2 cellular contexts compared by ENCODE assay signal in genomic region chr11:70539360-70540095, GRCh38.
TF ChIP-seq lines count a peak whose summit lies in the region.

No MANE protein-coding gene starts in this region.

TF ChIP-seq in SK-N-SH, 30 proteins besides CTCF, POLR2A, EP300 and RAD21 (continued from another document):
- TF ChIP-seq REST (IDR thresholded peaks at IDR 0.05; ENCODE audit: low read depth, low read length) = no peak
- no peak for TF ChIP-seq NFIC (IDR thresholded peaks at IDR 0.05; ENCODE audit: borderline replicate concordance)
- no peak for TF ChIP-seq EZH2phosphoT487 (IDR thresholded peaks at IDR 0.05; ENCODE audit: borderline replicate concordance, low read depth)
- TF ChIP-seq SIN3A (IDR thresholded peaks at IDR 0.05; ENCODE audit: borderline replicate concordance, low read depth, low read length) = no peak
- TF ChIP-seq NRF1 (IDR thresholded peaks at IDR 0.05; ENCODE audit: low read depth, low read length) = no peak
- TF ChIP-seq FOSL2 (IDR thresholded peaks at IDR 0.05; ENCODE audit: borderline replicate concordance, low read depth) = no peak
- TF ChIP-seq RCOR1 (IDR thresholded peaks at IDR 0.05; ENCODE audit: low read length) = no peak
- TF ChIP-seq CHD2 (IDR thresholded peaks at IDR 0.05; ENCODE audit: low read length, partially characterized antibody) = no peak

TF ChIP-seq in SK-N-SH treated with all-trans-retinoic acid at 6 μM for 48 hours, 23 proteins besides CTCF, POLR2A, EP300 and RAD21 (continued from another document):
- TF ChIP-seq PATZ1 (CRISPR knock-in tag; IDR thresholded peaks at IDR 0.05; ENCODE audit: borderline replicate concordance) (no peak), ZNF70 (CRISPR knock-in tag; IDR thresholded peaks at IDR 0.05) (no peak), SNAI2 (CRISPR knock-in tag; IDR thresholded peaks at IDR 0.05) (no peak), TOX (CRISPR knock-in tag; IDR thresholded peaks at IDR 0.05; ENCODE audit: borderline replicate concordance) (no peak), BACH2 (CRISPR knock-in tag; IDR thresholded peaks at IDR 0.05; ENCODE audit: borderline replicate concordance) (no peak), CSDC2 (CRISPR knock-in tag; IDR thresholded peaks at IDR 0.05) (no peak), ZFP3 (CRISPR knock-in tag; IDR thresholded peaks at IDR 0.05) (no peak), POU6F1 (CRISPR knock-in tag; IDR thresholded peaks at IDR 0.05; ENCODE audit: borderline replicate concordance, low read depth) (no peak), ARNTL (CRISPR knock-in tag; IDR thresholded peaks at IDR 0.05; ENCODE audit: borderline replicate concordance, low read depth) (no peak)
